ENCODE assay signal across 18 cellular contexts in the genomic region with DNA sequence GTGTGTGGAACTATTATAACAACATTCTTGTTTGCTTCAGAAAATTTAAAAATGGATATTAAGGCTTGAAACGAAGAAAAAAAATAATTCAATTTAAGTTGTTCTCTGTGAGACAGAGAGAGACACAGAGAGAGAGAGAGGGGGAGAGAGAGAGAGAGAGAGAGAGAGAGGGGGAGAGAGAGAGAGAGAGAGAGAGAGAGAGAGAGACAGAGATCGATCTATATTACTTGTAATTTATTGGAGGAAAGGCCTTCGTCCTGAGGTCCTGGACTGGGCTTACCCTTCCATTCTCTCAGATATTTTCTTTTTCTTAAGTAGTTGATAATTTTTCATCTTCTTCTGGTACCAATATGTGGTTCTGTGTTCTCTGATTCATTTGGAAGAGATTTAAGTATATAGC. TPM values are rescaled to one million over a fixed set of nuclear protein-coding genes. Genes with fewer than 3 reads are reported as not detected.
DNase-seq lines count a peak whose midpoint lies in the region; ATAC-seq and TF ChIP-seq lines count a peak whose summit lies in the region.
"Had no signal": no experiment of that assay in that cellular context is flagged by ENCODE, and none has a peak within 500 bp of the region (broad histone marks: within the 10 kb centered on the region; RNA-seq: fewer than 3 reads in every experiment).

No MANE protein-coding gene starts in this region.

- intact Hi-C loops in CD14-positive monocyte (cut with micrococcal nuclease): no loop called here

- H3K4me3 Mint-ChIP-seq in CD14-positive monocyte (no peak overlapping the region), GM23338 (no peak overlapping the region)
- H3K4me3 Mint-ChIP-seq in central memory CD8-positive, alpha-beta T cell: no peak overlapping the region
- H3K4me3 Mint-ChIP-seq: CD4-positive, alpha-beta T cell; CD8-positive, alpha-beta T cell had no signal

- H3K27ac Mint-ChIP-seq in CD14-positive monocyte (peak overlapping the region in 4 of 7 donors; percentile 6 to 67 (median 38)), GM23338 (0 out of 2 replicates have a peak overlapping the region, but pooled peaks have one; percentile 40)
- peak overlapping the region; percentile 53 for H3K27ac Mint-ChIP-seq in central memory CD8-positive, alpha-beta T cell (ENCODE audit: low read depth)
- H3K27ac Mint-ChIP-seq: CD4-positive, alpha-beta T cell; CD8-positive, alpha-beta T cell had no signal

- no peaks in the 10 kb centered on the region for H3F3A ChIP-seq in GM23338 (replicated peaks; ENCODE audit: low read depth)

- TF ChIP-seq CTCF in CD14-positive monocyte (IDR thresholded peaks at IDR 0.05) (no peak), GM23338 (conservative IDR thresholded peaks at IDR 0.05; ENCODE audit: low read depth in 2 of 2) (no peak), neutrophil (IDR thresholded peaks at IDR 0.05) (no peak)

- H3K9me2 ChIP-seq in GM23338 (ENCODE audit: insufficient read depth): no peaks in the 10 kb centered on the region

- H3K4me1 Mint-ChIP-seq in CD14-positive monocyte (no peaks in the 10 kb centered on the region), GM23338 (peaks cover 2% of the 10 kb centered on the region; the same call in 1 of the 3 replicates)
- H3K4me1 Mint-ChIP-seq in central memory CD8-positive, alpha-beta T cell: no peaks in the 10 kb centered on the region

- no peak overlapping the region for H2AFZ ChIP-seq in GM23338

- no peaks in the 10 kb centered on the region for H4K20me1 ChIP-seq in GM23338 (replicated peaks; ENCODE audit: insufficient read depth)
- H4K20me1 ChIP-seq: BLaER1 had no signal

- H3K4me1 ChIP-seq in GM23338 (ENCODE audit: insufficient read depth): no peaks in the 10 kb centered on the region
- peaks cover 0 to 9% of the 10 kb centered on the region in 2 experiments for H3K4me1 ChIP-seq in neutrophil (ENCODE audit: control insufficient read depth in 1 of 2, insufficient read depth in 1 of 2, low read depth in 1 of 2, low read length in 1 of 2)
- H3K4me1 ChIP-seq: BLaER1, Caco-2 had no signal

- no peak overlapping the region for H3K4me2 ChIP-seq in GM23338
- H3K4me2 ChIP-seq: BLaER1 had no signal

- H3K36me3 ChIP-seq in GM23338 (ENCODE audit: insufficient read depth): no peaks in the 10 kb centered on the region
- H3K36me3 ChIP-seq in neutrophil: peaks cover 82% of the 10 kb centered on the region
- H3K36me3 ChIP-seq: BE2C had no signal

- no peaks in the 10 kb centered on the region for H3K79me2 ChIP-seq in GM23338 (replicated peaks; ENCODE audit: insufficient read depth)

- no peaks in the 10 kb centered on the region for H3K9me3 ChIP-seq in neutrophil
- H3K9me3 ChIP-seq: BE2C, BLaER1, Caco-2 had no signal

- no peak overlapping the region for H3K27ac ChIP-seq in GM23338 (ENCODE audit: low read depth)
- H3K27ac ChIP-seq in neutrophil: peak overlapping the region; percentile 2
- H3K27ac ChIP-seq: BLaER1 had no signal

- no peak for ATAC-seq in GM23338
- no peak for ATAC-seq in central memory CD8-positive, alpha-beta T cell (replicated peaks; ENCODE audit: extremely low read depth, poor library complexity, severe bottlenecking)
- no peak for ATAC-seq in HG03280 (IDR thresholded peaks at IDR 0.05; ENCODE audit: unreplicated experiment)
- no peak for ATAC-seq in GM21723 (IDR thresholded peaks at IDR 0.05; ENCODE audit: unreplicated experiment)
- ATAC-seq: CD8-positive, alpha-beta T cell had no signal

- H3K36me3 Mint-ChIP-seq in CD14-positive monocyte (peaks cover 74 to 83% of the 10 kb centered on the region in 2 donors), GM23338 (ENCODE audit: low read depth) (no peaks in the 10 kb centered on the region; the same call in 2 of the 3 replicates)
- peaks cover 31% of the 10 kb centered on the region for H3K36me3 Mint-ChIP-seq in central memory CD8-positive, alpha-beta T cell (ENCODE audit: insufficient read depth)

- H3K4me3 ChIP-seq in GM23338: no peak overlapping the region
- H3K4me3 ChIP-seq in neutrophil (ENCODE audit: low read depth in 1 of 2, low read length in 1 of 2): no peak overlapping the region
- H3K4me3 ChIP-seq: BLaER1 had no signal

- DNase-seq in CD14-positive monocyte (ENCODE audit: low spot score) (no peak), GM23338 (ENCODE audit: low spot score) (no peak), HT-29 (ENCODE audit: low spot score) (no peak)
- DNase-seq in central memory CD8-positive, alpha-beta T cell (ENCODE audit: low spot score in 2 of 2): no peak
- DNase-seq: 8988T; ACHN; BE2C; C1 segment of cervical spinal cord; Caco-2; Calu3; CD4-positive, alpha-beta T cell; CD8-positive, alpha-beta T cell; DMS79 treated with DMSO at 0.1 percent for 48 hours; GF-D8 had no signal

- H3K9me3 Mint-ChIP-seq in CD14-positive monocyte: peaks cover 0 to 2% (median 0%) of the 10 kb centered on the region in 7 donors
- no peaks in the 10 kb centered on the region for H3K9me3 Mint-ChIP-seq in GM23338
- no peaks in the 10 kb centered on the region for H3K9me3 Mint-ChIP-seq in central memory CD8-positive, alpha-beta T cell
- H3K9me3 Mint-ChIP-seq: CD4-positive, alpha-beta T cell; CD8-positive, alpha-beta T cell had no signal

- no peaks in the 10 kb centered on the region for H3K27me3 ChIP-seq in GM23338 (ENCODE audit: insufficient read depth)
- no peaks in the 10 kb centered on the region for H3K27me3 ChIP-seq in neutrophil
- H3K27me3 ChIP-seq: BE2C, BLaER1 had no signal

- H3K27me3 Mint-ChIP-seq in CD14-positive monocyte (ENCODE audit: low read depth in 3 of 3) (no peaks in the 10 kb centered on the region), GM23338 (ENCODE audit: insufficient read depth, low read depth, poor library complexity) (no peaks in the 10 kb centered on the region)
- H3K27me3 Mint-ChIP-seq in central memory CD8-positive, alpha-beta T cell: no peaks in the 10 kb centered on the region
- H3K27me3 Mint-ChIP-seq: CD4-positive, alpha-beta T cell had no signal

TF ChIP-seq in GM23338, 12 proteins besides CTCF, POLR2A, EP300 and RAD21:
- TF ChIP-seq, protein P1, sequence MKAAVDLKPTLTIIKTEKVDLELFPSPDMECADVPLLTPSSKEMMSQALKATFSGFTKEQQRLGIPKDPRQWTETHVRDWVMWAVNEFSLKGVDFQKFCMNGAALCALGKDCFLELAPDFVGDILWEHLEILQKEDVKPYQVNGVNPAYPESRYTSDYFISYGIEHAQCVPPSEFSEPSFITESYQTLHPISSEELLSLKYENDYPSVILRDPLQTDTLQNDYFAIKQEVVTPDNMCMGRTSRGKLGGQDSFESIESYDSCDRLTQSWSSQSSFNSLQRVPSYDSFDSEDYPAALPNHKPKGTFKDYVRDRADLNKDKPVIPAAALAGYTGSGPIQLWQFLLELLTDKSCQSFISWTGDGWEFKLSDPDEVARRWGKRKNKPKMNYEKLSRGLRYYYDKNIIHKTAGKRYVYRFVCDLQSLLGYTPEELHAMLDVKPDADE (IDR thresholded peaks at IDR 0.05): no peak
- no peak for TF ChIP-seq ZNF331 (CRISPR knock-in tag; IDR thresholded peaks at IDR 0.05; ENCODE audit: low read depth)
- no peak for TF ChIP-seq NANOG (IDR thresholded peaks at IDR 0.05; ENCODE audit: borderline replicate concordance)
- TF ChIP-seq STAT1 (IDR thresholded peaks at IDR 0.05; ENCODE audit: unreplicated experiment): no peak
- no peak for TF ChIP-seq EZH2 (IDR thresholded peaks at IDR 0.05; ENCODE audit: low read depth, unreplicated experiment)

RNA-seq across cellular contexts. Expression of gene MFSD1, which starts 25.9 kb away (rescaled TPM):
- polyA plus RNA-seq in CD14-positive monocyte (100 to 1,000 TPM; 225 to 262 TPM), GM23338 (2016; fragmentation: Nextera tagmentation; extraction: Ambion mirVana) (3.3 and 4.3 TPM in 2 replicates)
- total RNA-seq in GM23338 (2014; rRNA removed; shearing (Covaris generic)): 16.9 and 28.4 TPM in 2 replicates
- 25.1 and 34.1 TPM in 2 replicates for total RNA-seq in HT-29 (2014; rRNA removed; shearing (Covaris generic))
